ENCODE assay signal across 25 cellular contexts in the genomic region with DNA sequence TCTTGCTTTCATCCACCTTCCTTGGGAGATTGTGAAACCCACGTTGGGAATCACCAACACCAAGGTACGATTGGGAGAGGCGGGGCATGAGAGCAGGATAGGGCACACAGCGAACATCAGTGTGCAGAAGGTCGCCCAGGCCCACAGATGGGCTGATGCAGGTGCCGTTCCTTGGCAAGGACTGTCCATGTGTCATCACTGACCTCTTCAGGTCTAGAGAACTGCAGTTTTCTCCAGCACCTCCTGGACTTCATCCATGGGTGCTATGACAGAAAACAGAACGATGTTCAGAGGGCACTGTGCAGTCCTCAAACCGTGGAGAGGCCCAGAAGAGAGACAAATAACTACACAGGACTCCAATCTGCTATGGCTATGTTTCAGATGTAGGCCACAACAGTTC. TPM values are rescaled to one million over a fixed set of nuclear protein-coding genes. Genes with fewer than 3 reads are reported as not detected.
"Had no signal": no experiment of that assay in that cellular context is flagged by ENCODE, and none has a peak within 500 bp of the region (broad histone marks: within the 10 kb centered on the region; RNA-seq: fewer than 3 reads in every experiment).

No MANE protein-coding gene starts in this region.

- H3K4me1 Mint-ChIP-seq: activated CD4-positive, alpha-beta T cell treated with anti-CD3 and anti-CD28 coated beads, Interleukin-2, amount 10 ng/mL, durations not matched to agents 7 days and 5 days; T-cell had no signal

- ATAC-seq: activated T-cell treated with anti-CD3 and anti-CD28 coated beads, Interleukin-2, amount 50 U/mL, for 4 hours; PC-3; T-cell had no signal

- H3K27me3 ChIP-seq: breast epithelium had no signal

- H3K27ac ChIP-seq: breast epithelium had no signal

- H3K36me3 ChIP-seq: breast epithelium had no signal

- H3K4me3 Mint-ChIP-seq: activated CD4-positive, alpha-beta memory T cell treated with anti-CD3 and anti-CD28 coated beads for 36 hours; activated CD4-positive, alpha-beta T cell treated with anti-CD3 and anti-CD28 coated beads, Interleukin-2, amount 10 ng/mL, durations not matched to agents 7 days and 5 days; activated naive CD4-positive, alpha-beta T cell treated with anti-CD3 and anti-CD28 coated beads for 36 hours; activated naive CD8-positive, alpha-beta T cell; activated T-cell treated with anti-CD3 and anti-CD28 coated beads, Interleukin-2, amount 50 U/mL, for 4 hours; T-cell had no signal

- H3K36me3 Mint-ChIP-seq: activated CD4-positive, alpha-beta memory T cell treated with anti-CD3 and anti-CD28 coated beads for 36 hours; activated naive CD8-positive, alpha-beta T cell; T-cell had no signal

- H3K4me1 ChIP-seq: breast epithelium had no signal

- DNase-seq: activated CD4-positive, alpha-beta memory T cell treated with anti-CD3 and anti-CD28 coated beads for 36 hours; activated CD4-positive, alpha-beta T cell treated with anti-CD3 and anti-CD28 coated beads, Interleukin-2, amount 10 ng/mL, durations not matched to agents 7 days and 5 days; activated CD4-positive, CD25-positive, alpha-beta regulatory T cell; activated CD8-positive, alpha-beta memory T cell treated with anti-CD3 and anti-CD28 coated beads for 24 hours; activated effector memory CD4-positive, alpha-beta T cell treated with anti-CD3 and anti-CD28 coated beads, Interleukin-2, amount 50 U/mL, for 16 hours; activated naive CD4-positive, alpha-beta T cell treated with anti-CD3 and anti-CD28 coated beads for 36 hours; activated T-cell treated with anti-CD3 and anti-CD28 coated beads, Interleukin-2, amount 50 U/mL, for 4 hours; Kasumi-1; KBM-7; NCI-H1048; NCI-H146; NCI-H187 treated with DMSO at 0.1 percent for 48 hours; NCI-H2171; NCI-H2227 treated with DMSO at 0.1 percent for 48 hours; NCI-H526; NCI-H82; PC-3; SIG-M5; T-cell; T-helper 2 cell; T1000 had no signal

- H3K4me3 ChIP-seq: breast epithelium had no signal

- H3K9me3 Mint-ChIP-seq: activated CD4-positive, alpha-beta memory T cell treated with anti-CD3 and anti-CD28 coated beads for 36 hours; activated CD4-positive, alpha-beta T cell treated with anti-CD3 and anti-CD28 coated beads, Interleukin-2, amount 10 ng/mL, durations not matched to agents 7 days and 5 days; activated naive CD4-positive, alpha-beta T cell treated with anti-CD3 and anti-CD28 coated beads for 36 hours; activated T-cell treated with anti-CD3 and anti-CD28 coated beads, Interleukin-2, amount 50 U/mL, for 4 hours; T-cell had no signal

- H3K27ac Mint-ChIP-seq: activated CD4-positive, alpha-beta memory T cell treated with anti-CD3 and anti-CD28 coated beads for 36 hours; activated CD4-positive, alpha-beta T cell treated with anti-CD3 and anti-CD28 coated beads, Interleukin-2, amount 10 ng/mL, durations not matched to agents 7 days and 5 days; activated naive CD4-positive, alpha-beta T cell treated with anti-CD3 and anti-CD28 coated beads for 36 hours; activated naive CD8-positive, alpha-beta T cell; T-cell had no signal

RNA-seq across cellular contexts. Expression of a gene that starts 23.9 kb away (rescaled TPM):
- total RNA-seq: activated CD4-positive, alpha-beta memory T cell treated with anti-CD3 and anti-CD28 coated beads for 36 hours; activated CD4-positive, alpha-beta T cell treated with anti-CD3 and anti-CD28 coated beads, Interleukin-2, amount 10 ng/mL, durations not matched to agents 7 days and 5 days; activated naive CD4-positive, alpha-beta T cell treated with anti-CD3 and anti-CD28 coated beads for 36 hours; cerebellum; PC-3 had no signal

RNA-seq across cellular contexts. Expression of a gene that starts 25.2 kb away (rescaled TPM):
- total RNA-seq: activated CD4-positive, alpha-beta memory T cell treated with anti-CD3 and anti-CD28 coated beads for 36 hours; activated CD4-positive, alpha-beta T cell treated with anti-CD3 and anti-CD28 coated beads, Interleukin-2, amount 10 ng/mL, durations not matched to agents 7 days and 5 days; activated naive CD4-positive, alpha-beta T cell treated with anti-CD3 and anti-CD28 coated beads for 36 hours; NCI-H460 had no signal
